In genomic region chr15:58518626-58519025, GRCh38 we compare ENCODE assay signal across 12 cellular contexts.
DNase-seq lines count a peak whose midpoint lies in the region; ATAC-seq, FAIRE-seq and TF ChIP-seq lines count a peak whose summit lies in the region.
"Had no signal": no experiment of that assay in that cellular context is flagged by ENCODE, and none has a peak within 500 bp of the region (broad histone marks: within the 10 kb centered on the region; RNA-seq: fewer than 3 reads in every experiment).

No MANE protein-coding gene starts in this region.

- intact Hi-C loops in lower leg skin (cut with DNase I; ENCODE audit: low total_unique reads) (no loop called here), pancreas (cut with DNase I) (no loop called here)

- peak overlapping the region; percentile 46 to 97 (median 94); a peak in 21 of 22 replicates for H3K27ac ChIP-seq in BLaER1 treated with 17β-estradiol and CSF1 and Interleukin-3, amounts not matched to agents 10 nM and 100 nM
- no peak overlapping the region for H3K27ac ChIP-seq in pancreas
- H3K27ac ChIP-seq: C4-2B, hepatocyte had no signal

- peak overlapping the region; percentile 33 for H3K27ac Mint-ChIP-seq in central memory CD8-positive, alpha-beta T cell (ENCODE audit: low read depth)

- H3K4me1 Mint-ChIP-seq in central memory CD8-positive, alpha-beta T cell: peaks cover 62% of the 10 kb centered on the region

- peak; percentile 22 for ATAC-seq in GM18867 (IDR thresholded peaks at IDR 0.05; ENCODE audit: unreplicated experiment)
- peak; percentile 9 for ATAC-seq in HG03442 (IDR thresholded peaks at IDR 0.05; ENCODE audit: unreplicated experiment)
- ATAC-seq in central memory CD8-positive, alpha-beta T cell (replicated peaks; ENCODE audit: extremely low read depth, poor library complexity, severe bottlenecking): peak; percentile 40
- no peak for ATAC-seq in pancreas
- no peak for ATAC-seq in GM21528 (IDR thresholded peaks at IDR 0.05; ENCODE audit: low FRiP score, unreplicated experiment)

- FAIRE-seq in pancreas (lab: Jason Lieb, UNC): no peak

- no peak for DNase-seq in central memory CD8-positive, alpha-beta T cell (ENCODE audit: low spot score in 2 of 2)
- DNase-seq in lower leg skin (ENCODE audit: low spot score in 2 of 2): no peak
- no peak for DNase-seq in NCI-H2196 (lab: John Stamatoyannopoulos, UW; ENCODE audit: unreplicated experiment)
- DNase-seq in pancreas: no peak
- DNase-seq: activated T-cell treated with anti-CD3 and anti-CD28 coated beads, Interleukin-2, amount 50 U/mL, for 1 hour had no signal

- 70 to 76% methylated on average over 7 to 8 of the region's 8 CpGs for WGBS in lower leg skin, 2 donors
- 60 to 61% methylated on average over 8 of the region's 8 CpGs for WGBS in pancreas, 2 donors

- H3K27me3 ChIP-seq in BLaER1 treated with 17β-estradiol and CSF1 and Interleukin-3, amounts not matched to agents 10 nM and 100 nM: no peaks in the 10 kb centered on the region
- no peaks in the 10 kb centered on the region for H3K27me3 ChIP-seq in pancreas
- H3K27me3 ChIP-seq: hepatocyte had no signal

- H3K9me3 ChIP-seq in BLaER1 treated with 17β-estradiol and CSF1 and Interleukin-3, amounts not matched to agents 10 nM and 100 nM (replicated peaks in 1 of 11): peaks cover 0 to 32% (median 28%) of the 10 kb centered on the region in 11 experiments; a peak in 19 of 22 replicates
- no peaks in the 10 kb centered on the region for H3K9me3 ChIP-seq in pancreas

- peaks cover 0 to 5% (median 0%) of the 10 kb centered on the region in 11 experiments; a peak in 1 of 22 replicates for H3K36me3 ChIP-seq in BLaER1 treated with 17β-estradiol and CSF1 and Interleukin-3, amounts not matched to agents 10 nM and 100 nM
- no peaks in the 10 kb centered on the region for H3K36me3 ChIP-seq in pancreas

- TF ChIP-seq POLR2A in lower leg skin (IDR thresholded peaks at IDR 0.05): no peak

- H3K9me3 Mint-ChIP-seq in central memory CD8-positive, alpha-beta T cell: no peaks in the 10 kb centered on the region

- no peak overlapping the region for H3K4me3 Mint-ChIP-seq in central memory CD8-positive, alpha-beta T cell

- TF ChIP-seq CTCF in lower leg skin (IDR thresholded peaks at IDR 0.05): no peak
- no peak for TF ChIP-seq CTCF in pancreas (IDR thresholded peaks at IDR 0.05)

- peaks cover 10% of the 10 kb centered on the region for H3K36me3 Mint-ChIP-seq in central memory CD8-positive, alpha-beta T cell (ENCODE audit: insufficient read depth)

- peak overlapping the region; percentile 85 to 98 (median 94) for H3K4me2 ChIP-seq in BLaER1 treated with 17β-estradiol and CSF1 and Interleukin-3, amounts not matched to agents 10 nM and 100 nM
- H3K4me2 ChIP-seq: hepatocyte had no signal

- H3K4me1 ChIP-seq in BLaER1 treated with 17β-estradiol and CSF1 and Interleukin-3, amounts not matched to agents 10 nM and 100 nM: peaks cover 75 to 97% (median 79%) of the 10 kb centered on the region in 10 experiments
- no peaks in the 10 kb centered on the region for H3K4me1 ChIP-seq in pancreas

- no peaks in the 10 kb centered on the region for H4K20me1 ChIP-seq in BLaER1 treated with 17β-estradiol and CSF1 and Interleukin-3, amounts not matched to agents 10 nM and 100 nM

- H3K27me3 Mint-ChIP-seq in central memory CD8-positive, alpha-beta T cell: no peaks in the 10 kb centered on the region

- no peak overlapping the region for H3K4me3 ChIP-seq in BLaER1 treated with 17β-estradiol and CSF1 and Interleukin-3, amounts not matched to agents 10 nM and 100 nM
- H3K4me3 ChIP-seq in lower leg skin (ENCODE audit: low read depth, poor library complexity, severe bottlenecking): no peak overlapping the region
- H3K4me3 ChIP-seq in pancreas: no peak overlapping the region
- H3K4me3 ChIP-seq: hepatocyte, lung had no signal

- H3K9ac ChIP-seq in BLaER1 treated with 17β-estradiol and CSF1 and Interleukin-3, amounts not matched to agents 10 nM and 100 nM: peak overlapping the region; percentile 19 to 88 (median 62); a peak in 19 of 22 replicates

Comparison
In these comparisons a context has a peak if more than half of its experiments do, and no peak if none do; other contexts are left out.
1. H3K27ac ChIP-seq: peak in BLaER1 treated with 17β-estradiol and CSF1 and Interleukin-3, amounts not matched to agents 10 nM and 100 nM (11 of 11); none in pancreas (0 of 4).
2. ATAC-seq: peak in GM18867 (single experiment), HG03442 (single experiment) and central memory CD8-positive, alpha-beta T cell (single experiment); none in pancreas (0 of 4) and GM21528 (single experiment).